Comparison of ENCODE assay signal across 8 cellular contexts in the genomic region with DNA sequence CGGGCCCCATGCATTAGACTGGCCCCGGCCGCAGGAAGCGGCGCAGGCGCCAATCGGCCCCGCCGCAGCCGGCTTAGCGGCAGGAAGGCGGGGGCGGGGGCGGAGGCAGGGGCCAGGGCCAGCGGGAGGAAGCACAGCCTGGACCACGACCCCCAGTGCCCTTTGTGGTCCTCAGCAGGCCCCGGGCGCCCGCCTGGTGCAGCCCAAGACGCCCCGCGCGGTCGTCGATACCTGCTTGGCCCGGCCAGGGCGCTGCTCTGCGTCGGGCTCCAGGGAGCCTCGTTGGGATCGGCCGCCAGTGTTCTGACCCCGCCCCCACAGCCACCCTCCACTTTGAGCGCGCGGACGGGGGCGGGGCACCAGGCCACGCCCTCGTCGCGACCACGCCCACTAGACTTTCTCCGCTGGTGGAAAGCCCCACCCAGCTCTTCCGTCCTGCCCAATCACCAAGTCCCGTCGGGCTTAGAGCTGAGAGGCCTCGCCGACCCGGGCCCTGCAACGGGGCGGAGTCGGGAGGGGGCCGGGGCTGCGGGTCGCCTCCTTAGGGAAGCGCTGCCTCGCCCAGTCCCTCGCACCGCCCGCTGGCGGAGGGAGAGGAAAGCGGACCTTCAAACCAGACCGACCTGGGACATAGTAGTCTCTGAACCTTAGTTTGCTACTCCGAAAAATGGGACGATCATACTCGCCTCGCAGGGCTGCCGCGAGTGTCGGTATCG. TPM values are rescaled to one million over a fixed set of nuclear protein-coding genes. Genes with fewer than 3 reads are reported as not detected.
DNase-seq lines count a peak whose midpoint lies in the region; ATAC-seq and TF ChIP-seq lines count a peak whose summit lies in the region.

A gene with protein sequence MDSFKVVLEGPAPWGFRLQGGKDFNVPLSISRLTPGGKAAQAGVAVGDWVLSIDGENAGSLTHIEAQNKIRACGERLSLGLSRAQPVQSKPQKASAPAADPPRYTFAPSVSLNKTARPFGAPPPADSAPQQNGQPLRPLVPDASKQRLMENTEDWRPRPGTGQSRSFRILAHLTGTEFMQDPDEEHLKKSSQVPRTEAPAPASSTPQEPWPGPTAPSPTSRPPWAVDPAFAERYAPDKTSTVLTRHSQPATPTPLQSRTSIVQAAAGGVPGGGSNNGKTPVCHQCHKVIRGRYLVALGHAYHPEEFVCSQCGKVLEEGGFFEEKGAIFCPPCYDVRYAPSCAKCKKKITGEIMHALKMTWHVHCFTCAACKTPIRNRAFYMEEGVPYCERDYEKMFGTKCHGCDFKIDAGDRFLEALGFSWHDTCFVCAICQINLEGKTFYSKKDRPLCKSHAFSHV (minus strand): TSS at position 308 of the 716 bp plus-strand sequence. CDS start 1,092 bp downstream, outside the sequence.

- peak within 1 kb of the TSS; percentile 86 for H3K4me3 Mint-ChIP-seq in activated T-helper 2 cell treated with anti-CD3 and anti-CD28 coated beads, Interferon-gamma antibody, Interleukin-2, Interleukin-4, amounts not matched to agents 10 μg/mL and 5 μg/mL and 100 μg/mL, durations not matched to agents 14 hours and 24 hours and 36 hours (ENCODE audit: low read depth)
- peak within 1 kb of the TSS; percentile 91 to 93 (median 93) for H3K4me3 Mint-ChIP-seq in nephron
- peak within 1 kb of the TSS; percentile 85 for H3K4me3 Mint-ChIP-seq in stimulated activated naive CD8-positive, alpha-beta T cell treated with anti-CD3 and anti-CD28 coated beads, Interleukin-15, Interleukin-2, amounts not matched to agents 100 ng/mL and 50 ng/mL, for 24 hours

- peak within 1 kb of the TSS; percentile 62 for H3K27ac Mint-ChIP-seq in activated T-helper 2 cell treated with anti-CD3 and anti-CD28 coated beads, Interferon-gamma antibody, Interleukin-2, Interleukin-4, amounts not matched to agents 10 μg/mL and 5 μg/mL and 100 μg/mL, durations not matched to agents 14 hours and 24 hours and 36 hours
- peak within 1 kb of the TSS; percentile 96 to 97 (median 97) for H3K27ac Mint-ChIP-seq in nephron
- peak within 1 kb of the TSS; percentile 65 for H3K27ac Mint-ChIP-seq in stimulated activated naive CD8-positive, alpha-beta T cell treated with anti-CD3 and anti-CD28 coated beads, Interleukin-15, Interleukin-2, amounts not matched to agents 100 ng/mL and 50 ng/mL, for 24 hours

- H3K9me3 Mint-ChIP-seq in activated T-helper 2 cell treated with anti-CD3 and anti-CD28 coated beads, Interferon-gamma antibody, Interleukin-2, Interleukin-4, amounts not matched to agents 10 μg/mL and 5 μg/mL and 100 μg/mL, durations not matched to agents 14 hours and 24 hours and 36 hours: no peaks in the 10 kb centered on the region
- no peaks in the 10 kb centered on the region for H3K9me3 Mint-ChIP-seq in nephron
- no peaks in the 10 kb centered on the region for H3K9me3 Mint-ChIP-seq in stimulated activated naive CD8-positive, alpha-beta T cell treated with anti-CD3 and anti-CD28 coated beads, Interleukin-15, Interleukin-2, amounts not matched to agents 100 ng/mL and 50 ng/mL, for 24 hours

- H3K27me3 ChIP-seq in RWPE2 (ENCODE audit: insufficient read depth, poor library complexity, severe bottlenecking): no peaks in the 10 kb centered on the region

- H3K4me3 ChIP-seq in RWPE2 (ENCODE audit: severe bottlenecking): peak within 1 kb of the TSS; percentile 91

- intact Hi-C loops in activated T-helper 2 cell treated with anti-CD3 and anti-CD28 coated beads, Interferon-gamma antibody, Interleukin-2, Interleukin-4, amounts not matched to agents 10 μg/mL and 5 μg/mL and 100 μg/mL, durations not matched to agents 14 hours and 24 hours and 36 hours (cut with micrococcal nuclease): loop anchor here (1.0 to 5.0 kb wide), 7 partner anchors 19 to 385 kb away; a partner anchor contains a TSS

- peaks cover 23% of the 10 kb centered on the region for H3K4me1 Mint-ChIP-seq in activated T-helper 2 cell treated with anti-CD3 and anti-CD28 coated beads, Interferon-gamma antibody, Interleukin-2, Interleukin-4, amounts not matched to agents 10 μg/mL and 5 μg/mL and 100 μg/mL, durations not matched to agents 14 hours and 24 hours and 36 hours (ENCODE audit: low read depth)
- H3K4me1 Mint-ChIP-seq in nephron: peaks cover 59% of the 10 kb centered on the region
- peaks cover 52% of the 10 kb centered on the region for H3K4me1 Mint-ChIP-seq in stimulated activated naive CD8-positive, alpha-beta T cell treated with anti-CD3 and anti-CD28 coated beads, Interleukin-15, Interleukin-2, amounts not matched to agents 100 ng/mL and 50 ng/mL, for 24 hours (ENCODE audit: low read depth)

- peaks cover 36% of the 10 kb centered on the region for H3K36me3 ChIP-seq in RWPE2 (ENCODE audit: low read depth)

- peaks cover 18% of the 10 kb centered on the region for H3K27me3 Mint-ChIP-seq in activated T-helper 2 cell treated with anti-CD3 and anti-CD28 coated beads, Interferon-gamma antibody, Interleukin-2, Interleukin-4, amounts not matched to agents 10 μg/mL and 5 μg/mL and 100 μg/mL, durations not matched to agents 14 hours and 24 hours and 36 hours (ENCODE audit: low read depth)
- peaks cover 4% of the 10 kb centered on the region for H3K27me3 Mint-ChIP-seq in nephron (ENCODE audit: low read depth)
- peaks cover 13% of the 10 kb centered on the region for H3K27me3 Mint-ChIP-seq in stimulated activated naive CD8-positive, alpha-beta T cell treated with anti-CD3 and anti-CD28 coated beads, Interleukin-15, Interleukin-2, amounts not matched to agents 100 ng/mL and 50 ng/mL, for 24 hours

- peak within 1 kb of the TSS; percentile 96 for H3K27ac ChIP-seq in RWPE2 (ENCODE audit: poor library complexity, severe bottlenecking)

- peak; percentile 37 for TF ChIP-seq CTCF in RWPE2 (IDR thresholded peaks at IDR 0.05; ENCODE audit: poor library complexity, severe bottlenecking)
- no peak for TF ChIP-seq CTCF in nephron (IDR thresholded peaks at IDR 0.05; ENCODE audit: unreplicated experiment in 3 of 3)

- peaks cover 9% of the 10 kb centered on the region for H3K36me3 Mint-ChIP-seq in activated T-helper 2 cell treated with anti-CD3 and anti-CD28 coated beads, Interferon-gamma antibody, Interleukin-2, Interleukin-4, amounts not matched to agents 10 μg/mL and 5 μg/mL and 100 μg/mL, durations not matched to agents 14 hours and 24 hours and 36 hours (ENCODE audit: low read depth)
- peaks cover 10% of the 10 kb centered on the region for H3K36me3 Mint-ChIP-seq in nephron (ENCODE audit: low read depth)
- H3K36me3 Mint-ChIP-seq in stimulated activated naive CD8-positive, alpha-beta T cell treated with anti-CD3 and anti-CD28 coated beads, Interleukin-15, Interleukin-2, amounts not matched to agents 100 ng/mL and 50 ng/mL, for 24 hours (ENCODE audit: low read depth): peaks cover 12% of the 10 kb centered on the region

- H3K9me3 ChIP-seq in RWPE2 (ENCODE audit: severe bottlenecking): no peaks in the 10 kb centered on the region

- peak; percentile 55 for ATAC-seq in RWPE2 (ENCODE audit: low read depth)

- peak; percentile 97 for DNase-seq in EL
- peak; percentile 97 for DNase-seq in H4 (ENCODE audit: low spot score)
- DNase-seq in LoVo (ENCODE audit: low spot score): peak; percentile 99
- DNase-seq in RWPE2 (ENCODE audit: low spot score): peak; percentile 98
- peak; percentile 93 for DNase-seq in activated T-helper 2 cell treated with anti-CD3 and anti-CD28 coated beads, Interferon-gamma antibody, Interleukin-2, Interleukin-4, amounts not matched to agents 10 μg/mL and 5 μg/mL and 100 μg/mL, durations not matched to agents 14 hours and 24 hours and 36 hours (ENCODE audit: low spot score)
- DNase-seq in fibroblast of peridontal ligament (ENCODE audit: extremely low read depth): peak; percentile 96

- peaks cover 26% of the 10 kb centered on the region for H3K4me1 ChIP-seq in RWPE2 (ENCODE audit: insufficient read depth, poor library complexity, severe bottlenecking)

RNA-seq across cellular contexts. Expression of the gene that starts here (rescaled TPM):
- 127 and 138 TPM in 2 replicates for total RNA-seq in H4 (2014; rRNA removed; shearing (Covaris generic))
- 85.4 and 86.9 TPM in 2 replicates for total RNA-seq in activated T-helper 2 cell treated with anti-CD3 and anti-CD28 coated beads, Interferon-gamma antibody, Interleukin-2, Interleukin-4, amounts not matched to agents 10 μg/mL and 5 μg/mL and 100 μg/mL, durations not matched to agents 14 hours and 24 hours and 36 hours

Comparison
In these comparisons a context has a peak if more than half of its experiments do, and no peak if none do; other contexts are left out.
1. Peak in every context shown above with its lines: DNase-seq, ATAC-seq, H3K4me3 ChIP-seq and H3K27ac ChIP-seq.